ENCODE assay signal across 13 cellular contexts in genomic region chr19:29329460-29330134, GRCh38.
DNase-seq lines count a peak whose midpoint lies in the region; ATAC-seq and TF ChIP-seq lines count a peak whose summit lies in the region.
"Had no signal": no experiment of that assay in that cellular context is flagged by ENCODE, and none has a peak within 500 bp of the region (broad histone marks: within the 10 kb centered on the region; RNA-seq: fewer than 3 reads in every experiment).

No MANE protein-coding gene starts in this region.

- no peak for TF ChIP-seq CTCF in HEK293 (tag by site-specific recombination; IDR thresholded peaks at IDR 0.05)
- TF ChIP-seq CTCF in RWPE2 (IDR thresholded peaks at IDR 0.05; ENCODE audit: poor library complexity, severe bottlenecking) = no peak
- TF ChIP-seq CTCF in chondrocyte (IDR thresholded peaks at IDR 0.05) = no peak

- H3K4me1 ChIP-seq in HEK293 (ENCODE audit: control insufficient read depth, insufficient read depth, low read length) (no peaks in the 10 kb centered on the region), RWPE2 (ENCODE audit: insufficient read depth, poor library complexity, severe bottlenecking) (no peaks in the 10 kb centered on the region)
- H3K4me1 ChIP-seq: right lobe of liver, transverse colon had no signal

- ATAC-seq in RWPE2 (ENCODE audit: low read depth) = peak; percentile 42; the same call in 1 of the 3 replicates
- ATAC-seq: activated CD8-positive, alpha-beta memory T cell treated with anti-CD3 and anti-CD28 coated beads, Interleukin-2, amount 10 ng/mL, durations not matched to agents 7 days and 5 days had no signal

- peaks cover 18% of the 10 kb centered on the region for H3K9me3 Mint-ChIP-seq in chondrocyte (ENCODE audit: low read depth)

- H3K4me3 ChIP-seq in HEK293 (ENCODE audit: low read depth, low read length) (no peak overlapping the region), RWPE2 (ENCODE audit: severe bottlenecking) (no peak overlapping the region)
- H3K4me3 ChIP-seq: right lobe of liver, transverse colon had no signal

- H3K36me3 ChIP-seq in HEK293 (ENCODE audit: control insufficient read depth in 2 of 2, insufficient read depth in 1 of 2, low read length in 2 of 2) (no peaks in the 10 kb centered on the region), RWPE2 (ENCODE audit: low read depth) (no peaks in the 10 kb centered on the region)
- H3K36me3 ChIP-seq: right lobe of liver, transverse colon had no signal

- H3K4me3 Mint-ChIP-seq in chondrocyte (ENCODE audit: unreplicated experiment) = no peak overlapping the region
- H3K4me3 Mint-ChIP-seq: activated CD8-positive, alpha-beta memory T cell treated with anti-CD3 and anti-CD28 coated beads, Interleukin-2, amount 10 ng/mL, durations not matched to agents 7 days and 5 days had no signal

- H3K9me3 ChIP-seq in HEK293 (ENCODE audit: control insufficient read depth, insufficient read depth, low read depth, low read length) = no peaks in the 10 kb centered on the region
- H3K9me3 ChIP-seq in RWPE2 (ENCODE audit: severe bottlenecking) = no peaks in the 10 kb centered on the region
- H3K9me3 ChIP-seq: right lobe of liver, transverse colon had no signal

- POLR2A ChIA-PET in HEK293 (lab: Yijun Ruan, JAX) = no interaction called here

- DNase-seq in Caki2 (ENCODE audit: low read depth) (peak; percentile 47), RWPE2 (ENCODE audit: low spot score) (no peak), iPS DF 19.7 (ENCODE audit: low read depth, low spot score) (peak; percentile 25), NCI-H1436 (lab: John Stamatoyannopoulos, UW) (no peak), NCI-H146 (lab: John Stamatoyannopoulos, UW) (no peak), medulla oblongata (ENCODE audit: extremely low spot score) (no peak), chondrocyte (ENCODE audit: low spot score) (no peak)
- DNase-seq: activated CD8-positive, alpha-beta memory T cell treated with anti-CD3 and anti-CD28 coated beads, Interleukin-2, amount 10 ng/mL, durations not matched to agents 7 days and 5 days; anterior cingulate cortex; hippocampal formation; right lobe of liver; transverse colon had no signal

- in situ Hi-C loops in Caki2 (cut with HindIII; ENCODE audit: low pct_unique_long_range_greater_than_20kb, low sequenced_read_pairs) = no loop called here

- no peaks in the 10 kb centered on the region for H3K27me3 ChIP-seq in RWPE2 (ENCODE audit: insufficient read depth, poor library complexity, severe bottlenecking)
- H3K27me3 ChIP-seq: right lobe of liver, transverse colon had no signal

- no peaks in the 10 kb centered on the region for H3K27me3 Mint-ChIP-seq in chondrocyte (ENCODE audit: low read depth)
- H3K27me3 Mint-ChIP-seq: activated CD8-positive, alpha-beta memory T cell treated with anti-CD3 and anti-CD28 coated beads, Interleukin-2, amount 10 ng/mL, durations not matched to agents 7 days and 5 days had no signal

- H3K27ac Mint-ChIP-seq in chondrocyte (ENCODE audit: unreplicated experiment) = no peak overlapping the region
- H3K27ac Mint-ChIP-seq: activated CD8-positive, alpha-beta memory T cell treated with anti-CD3 and anti-CD28 coated beads, Interleukin-2, amount 10 ng/mL, durations not matched to agents 7 days and 5 days had no signal

- CTCF ChIA-PET in HEK293 (lab: Yijun Ruan, JAX) = interaction anchor here (0.6 to 1.0 kb wide), 4 partner anchors 12 to 1846 kb away, joined by 3 to 5 read pairs (median 3); no protein-coding TSS in a partner anchor

- no peaks in the 10 kb centered on the region for H3K4me1 Mint-ChIP-seq in chondrocyte (ENCODE audit: low read depth)
- H3K4me1 Mint-ChIP-seq: activated CD8-positive, alpha-beta memory T cell treated with anti-CD3 and anti-CD28 coated beads, Interleukin-2, amount 10 ng/mL, durations not matched to agents 7 days and 5 days had no signal

- H3K27ac ChIP-seq in HEK293 (ENCODE audit: extremely low read depth, low read depth, low read length) (no peak overlapping the region), RWPE2 (ENCODE audit: poor library complexity, severe bottlenecking) (no peak overlapping the region)
- H3K27ac ChIP-seq: right lobe of liver, transverse colon had no signal

- no peaks in the 10 kb centered on the region for H3K36me3 Mint-ChIP-seq in chondrocyte (ENCODE audit: low read depth)
- H3K36me3 Mint-ChIP-seq: activated CD8-positive, alpha-beta memory T cell treated with anti-CD3 and anti-CD28 coated beads, Interleukin-2, amount 10 ng/mL, durations not matched to agents 7 days and 5 days had no signal

TF ChIP-seq in HEK293, 187 proteins besides CTCF, POLR2A, EP300 and RAD21:
- TF ChIP-seq SCRT2 (tag by site-specific recombination; IDR thresholded peaks at IDR 0.05) = 0 out of 2 replicates have a peak, but pooled peaks have one; percentile 22
- peak; percentile 67; the same call in 1 of the 2 replicates for TF ChIP-seq ZNF610 (tag by site-specific recombination; IDR thresholded peaks at IDR 0.05; ENCODE audit: borderline replicate concordance)
- 0 out of 2 replicates have a peak, but pooled peaks have one; percentile 28 for TF ChIP-seq KLF8 (tag by site-specific recombination; IDR thresholded peaks at IDR 0.05)
- 0 out of 2 replicates have a peak, but pooled peaks have one; percentile 21 for TF ChIP-seq ZBTB17 (tag by site-specific recombination; IDR thresholded peaks at IDR 0.05)
- no peak for TF ChIP-seq ELK4 (IDR thresholded peaks at IDR 0.05; ENCODE audit: borderline replicate concordance, low read depth, low read length)
- TF ChIP-seq ZSCAN18 (tag by site-specific recombination; IDR thresholded peaks at IDR 0.05) = no peak
- TF ChIP-seq ZNF747 (tag by site-specific recombination; IDR thresholded peaks at IDR 0.05) = no peak
- no peak for TF ChIP-seq ZNF292 (tag by site-specific recombination; IDR thresholded peaks at IDR 0.05; ENCODE audit: borderline replicate concordance, low read depth)
- no peak for TF ChIP-seq ZBTB6 (tag by site-specific recombination; IDR thresholded peaks at IDR 0.05)
- TF ChIP-seq ZNF768 (tag by site-specific recombination; IDR thresholded peaks at IDR 0.05) = peak; percentile 70
- TF ChIP-seq REST (tag by site-specific recombination; IDR thresholded peaks at IDR 0.05) = peak; percentile 99
- TF ChIP-seq ZNF626 (tag by site-specific recombination; IDR thresholded peaks at IDR 0.05) = no peak
- TF ChIP-seq ZBTB8A (tag by site-specific recombination; IDR thresholded peaks at IDR 0.05) = no peak

Comparison
In these comparisons a context has a peak if more than half of its experiments do, and no peak if none do; other contexts are left out.
1. DNase-seq: peak in Caki2 (single experiment) and iPS DF 19.7 (single experiment); none in RWPE2 (single experiment), NCI-H1436 (single experiment), NCI-H146 (single experiment), medulla oblongata (single experiment) and chondrocyte (single experiment).